ENCODE assay signal across 8 cellular contexts in genomic region chr6:170344631-170345576, GRCh38. TPM values are rescaled to one million over a fixed set of nuclear protein-coding genes. Genes with fewer than 3 reads are reported as not detected.
DNase-seq lines count a peak whose midpoint lies in the region; ATAC-seq and TF ChIP-seq lines count a peak whose summit lies in the region.

No MANE protein-coding gene starts in this region.

- TF ChIP-seq CTCF in WTC11 (IDR thresholded peaks at IDR 0.05) (no peak), right atrium auricular region (IDR thresholded peaks at IDR 0.05) (no peak)

- ATAC-seq in HG03060 (IDR thresholded peaks at IDR 0.05; ENCODE audit: low read depth, unreplicated experiment) (peak; percentile 44), WTC11 (peak; percentile 63; the same call in 1 of the 2 replicates), HG02571 (IDR thresholded peaks at IDR 0.05; ENCODE audit: unreplicated experiment) (no peak)

- no peaks in the 10 kb centered on the region for H3K9me3 ChIP-seq in right atrium auricular region

- H3K27ac Mint-ChIP-seq in WTC11, result peak overlapping the region; percentile 89

- no peaks in the 10 kb centered on the region for H3K27me3 Mint-ChIP-seq in WTC11 (ENCODE audit: low read depth)

- H3K4me3 ChIP-seq in right atrium auricular region, result no peak overlapping the region

- H3K4me1 ChIP-seq in right atrium auricular region, result peaks cover 0 to 10% of the 10 kb centered on the region in 2 donors

- peaks cover 17% of the 10 kb centered on the region for H3K9me3 Mint-ChIP-seq in WTC11

- peaks cover 39% of the 10 kb centered on the region for H3K36me3 Mint-ChIP-seq in WTC11

- peak overlapping the region in 1 of 2 donors; percentile 11 for H3K27ac ChIP-seq in right atrium auricular region

- CTCF ChIA-PET in WTC11 (lab: Charles Lee), result no interaction called here

- peaks cover 15% of the 10 kb centered on the region for H3K4me1 Mint-ChIP-seq in WTC11

- no peaks in the 10 kb centered on the region for H3K27me3 ChIP-seq in right atrium auricular region

- DNase-seq in EH (ENCODE audit: low read depth) (peak; percentile 91), WTC11 (ENCODE audit: low spot score) (no peak), right atrium auricular region (ENCODE audit: low spot score) (peak; percentile 73), germinal center (ENCODE audit: low spot score) (no peak), NCI-H187 treated with DMSO at 0.1 percent for 48 hours (lab: John Stamatoyannopoulos, UW) (no peak), NCI-H82 (lab: John Stamatoyannopoulos, UW) (no peak)

- POLR2A ChIA-PET in WTC11 (lab: Charles Lee), result no interaction called here

- peaks cover 23% of the 10 kb centered on the region for H3K36me3 ChIP-seq in right atrium auricular region

- H3K4me3 Mint-ChIP-seq in WTC11, result no peak overlapping the region

TF ChIP-seq in WTC11, 78 proteins besides CTCF, POLR2A, EP300 and RAD21:
- no peak for TF ChIP-seq PRRX2 (CRISPR knock-in tag; IDR thresholded peaks at IDR 0.05)
- TF ChIP-seq ZNF425 (CRISPR knock-in tag; conservative IDR thresholded peaks at IDR 0.05), result no peak
- no peak for TF ChIP-seq ZNF317 (CRISPR knock-in tag; IDR thresholded peaks at IDR 0.05; ENCODE audit: borderline replicate concordance, low read depth)
- TF ChIP-seq NFYB (CRISPR knock-in tag; conservative IDR thresholded peaks at IDR 0.05; ENCODE audit: low read depth), result 0 out of 2 replicates have a peak, but pooled peaks have one; percentile 30
- no peak for TF ChIP-seq KAT7 (CRISPR knock-in tag; IDR thresholded peaks at IDR 0.05; ENCODE audit: borderline replicate concordance)
- peak; percentile 65; the same call in 1 of the 2 replicates for TF ChIP-seq ZNF121 (CRISPR knock-in tag; IDR thresholded peaks at IDR 0.05)

RNA-seq across cellular contexts. Expression of gene FAM120B, which starts 38.3 kb away (rescaled TPM):
- 15.2 to 16.8 TPM (median 15.2 TPM) in 3 replicates for total RNA-seq in WTC11 (2021)
- 10 to 100 TPM; 14.7 to 18.6 TPM for total RNA-seq in right atrium auricular region

RNA-seq across cellular contexts. Expression of gene DLL1, which starts 54.0 kb away (rescaled TPM):
- total RNA-seq in WTC11 (2021) (20.6 to 25.3 TPM (median 20.7 TPM) in 3 replicates), right atrium auricular region (10 to 100 TPM; 11.2 to 22.0 TPM)

Comparison
In these comparisons a context has a peak if more than half of its experiments do, and no peak if none do; other contexts are left out.
1. DNase-seq: peak in EH (single experiment) and right atrium auricular region (single experiment); none in WTC11 (single experiment), germinal center (single experiment), NCI-H187 treated with DMSO at 0.1 percent for 48 hours (single experiment) and NCI-H82 (single experiment).